Comparison of ENCODE assay signal across 8 cellular contexts in the genomic region with DNA sequence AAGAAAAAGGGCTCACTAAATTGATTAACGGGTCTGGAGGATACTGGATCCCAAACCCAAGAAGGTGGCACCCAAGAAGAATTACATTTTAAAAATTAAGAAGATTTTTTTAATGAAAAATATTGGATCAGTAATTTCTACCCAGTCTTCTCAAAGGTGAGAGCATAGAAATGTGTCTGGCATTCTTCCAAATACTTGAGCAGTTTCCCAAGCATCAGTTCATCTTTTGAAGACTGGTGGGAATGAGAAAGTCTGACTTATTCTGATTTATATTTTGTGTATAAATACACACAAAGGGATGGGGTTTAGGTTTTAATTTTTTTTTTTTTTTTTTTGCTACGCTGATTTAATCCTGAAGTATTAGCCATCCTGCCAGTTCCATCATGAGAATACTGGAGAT. TPM values are rescaled to one million over a fixed set of nuclear protein-coding genes. Genes with fewer than 3 reads are reported as not detected.
DNase-seq lines count a peak whose midpoint lies in the region; ATAC-seq, FAIRE-seq and TF ChIP-seq lines count a peak whose summit lies in the region.

No MANE protein-coding gene starts in this region.

- no peaks in the 10 kb centered on the region for H3K27me3 ChIP-seq in CD8-positive, alpha-beta memory T cell (ENCODE audit: insufficient read depth, low read length, poor library complexity, severe bottlenecking)
- no peaks in the 10 kb centered on the region for H3K27me3 ChIP-seq in Karpas-422 (ENCODE audit: low read length)
- H3K27me3 ChIP-seq in bronchial epithelial cell (ENCODE audit: control insufficient read depth, insufficient read depth, low read length): no peaks in the 10 kb centered on the region
- no peaks in the 10 kb centered on the region for H3K27me3 ChIP-seq in naive thymus-derived CD4-positive, alpha-beta T cell (ENCODE audit: control insufficient read depth in 2 of 2, insufficient read depth in 2 of 2, low read length in 2 of 2)

- no peaks in the 10 kb centered on the region for H3K27me3 Mint-ChIP-seq in CD8-positive, alpha-beta memory T cell
- H3K27me3 Mint-ChIP-seq in naive thymus-derived CD4-positive, alpha-beta T cell: no peaks in the 10 kb centered on the region

- H3K9ac ChIP-seq in Karpas-422 (ENCODE audit: low read length): peak overlapping the region; percentile 98

- TF ChIP-seq CTCF in bronchial epithelial cell (IDR thresholded peaks at IDR 0.05; ENCODE audit: insufficient read depth, low read length, severe bottlenecking) (no peak), omental fat pad (IDR thresholded peaks at IDR 0.05) (no peak)

- DNase-seq in CD8-positive, alpha-beta memory T cell: no peak
- peak; percentile 54 for DNase-seq in Karpas-422
- DNase-seq in bronchial epithelial cell (ENCODE audit: low read depth): no peak
- no peak for DNase-seq in naive thymus-derived CD4-positive, alpha-beta T cell
- DNase-seq in mesenteric fat pad (ENCODE audit: low spot score): no peak
- no peak for DNase-seq in left cardiac atrium
- DNase-seq in omental fat pad (ENCODE audit: low spot score): no peak

- peaks cover 8% of the 10 kb centered on the region; the same call in 1 of the 2 replicates for H4K20me1 ChIP-seq in Karpas-422 (ENCODE audit: insufficient read depth, low read depth, low read length)

- peak overlapping the region in 7 of 8 donors; percentile 3 to 97 (median 79) for H3K27ac Mint-ChIP-seq in CD8-positive, alpha-beta memory T cell
- peak overlapping the region in 3 of 9 donors; percentile 21 to 68 (median 40) for H3K27ac Mint-ChIP-seq in naive thymus-derived CD4-positive, alpha-beta T cell

- no peaks in the 10 kb centered on the region for H3K9me3 Mint-ChIP-seq in CD8-positive, alpha-beta memory T cell
- H3K9me3 Mint-ChIP-seq in naive thymus-derived CD4-positive, alpha-beta T cell: no peaks in the 10 kb centered on the region

- H3K9me2 ChIP-seq in Karpas-422 (replicated peaks; ENCODE audit: insufficient read depth, low read length): no peaks in the 10 kb centered on the region

- H2AFZ ChIP-seq in Karpas-422 (ENCODE audit: low read length): no peak overlapping the region

- H3K4me3 ChIP-seq in CD8-positive, alpha-beta memory T cell (ENCODE audit: low read length): no peak overlapping the region
- H3K4me3 ChIP-seq in Karpas-422 (ENCODE audit: low read length): peak overlapping the region; percentile 79
- peak overlapping the region; percentile 18 for H3K4me3 ChIP-seq in bronchial epithelial cell (ENCODE audit: low read depth, low read length)
- H3K4me3 ChIP-seq in naive thymus-derived CD4-positive, alpha-beta T cell (ENCODE audit: low read length): no peak overlapping the region

- peaks cover 92% of the 10 kb centered on the region for H3K79me2 ChIP-seq in Karpas-422 (ENCODE audit: low read length)

- H3K36me3 Mint-ChIP-seq in CD8-positive, alpha-beta memory T cell: peaks cover 0 to 47% (median 3%) of the 10 kb centered on the region in 3 donors
- H3K36me3 Mint-ChIP-seq in naive thymus-derived CD4-positive, alpha-beta T cell: peaks cover 0 to 38% (median 16%) of the 10 kb centered on the region in 5 donors

- peak overlapping the region; percentile 66 to 97 (median 92) for H3K4me3 Mint-ChIP-seq in CD8-positive, alpha-beta memory T cell
- H3K4me3 Mint-ChIP-seq in naive thymus-derived CD4-positive, alpha-beta T cell: peak overlapping the region in 8 of 10 donors; percentile 12 to 95 (median 56)

- H3K36me3 ChIP-seq in CD8-positive, alpha-beta memory T cell (ENCODE audit: insufficient read depth, low read length): no peaks in the 10 kb centered on the region
- H3K36me3 ChIP-seq in Karpas-422 (ENCODE audit: insufficient read depth, low read length) (peaks cover 29% of the 10 kb centered on the region), bronchial epithelial cell (ENCODE audit: control insufficient read depth, insufficient read depth, low read length) (peaks cover 4% of the 10 kb centered on the region)
- no peaks in the 10 kb centered on the region for H3K36me3 ChIP-seq in naive thymus-derived CD4-positive, alpha-beta T cell (ENCODE audit: control insufficient read depth in 2 of 3, insufficient read depth in 3 of 3, low read length in 3 of 3)

- H3K4me1 ChIP-seq in CD8-positive, alpha-beta memory T cell (ENCODE audit: insufficient read depth, low read length): peaks cover 34% of the 10 kb centered on the region
- peaks cover 47% of the 10 kb centered on the region for H3K4me1 ChIP-seq in Karpas-422 (ENCODE audit: low read length)
- H3K4me1 ChIP-seq in naive thymus-derived CD4-positive, alpha-beta T cell (ENCODE audit: control insufficient read depth in 2 of 2, insufficient read depth in 2 of 2, low read length in 2 of 2): peaks cover 27 to 34% of the 10 kb centered on the region in 2 donors

- POLR2A ChIA-PET in CD8-positive, alpha-beta memory T cell (lab: Charles Lee): interaction anchor here (0.7 kb wide), 1 partner anchor 26 kb away, joined by 4 read pairs; no protein-coding TSS in a partner anchor
- POLR2A ChIA-PET in naive thymus-derived CD4-positive, alpha-beta T cell (lab: Charles Lee): no interaction called here

- no peak for FAIRE-seq in bronchial epithelial cell (lab: Jason Lieb, UNC)

- no peak for ATAC-seq in naive thymus-derived CD4-positive, alpha-beta T cell
- ATAC-seq in GM21529 (IDR thresholded peaks at IDR 0.05; ENCODE audit: unreplicated experiment): no peak
- no peak for ATAC-seq in left cardiac atrium
- ATAC-seq in omental fat pad (ENCODE audit: low FRiP score): no peak

- no peaks in the 10 kb centered on the region for H3K9me3 ChIP-seq in CD8-positive, alpha-beta memory T cell (ENCODE audit: low read length)
- no peaks in the 10 kb centered on the region for H3K9me3 ChIP-seq in Karpas-422 (ENCODE audit: low read length)
- no peaks in the 10 kb centered on the region for H3K9me3 ChIP-seq in naive thymus-derived CD4-positive, alpha-beta T cell (ENCODE audit: control insufficient read depth in 2 of 3, low read length in 3 of 3)

- H3K4me2 ChIP-seq in Karpas-422 (ENCODE audit: low read depth, low read length, poor library complexity, severe bottlenecking): peak overlapping the region; percentile 93

- H3K4me1 Mint-ChIP-seq in CD8-positive, alpha-beta memory T cell: peaks cover 41 to 63% (median 63%) of the 10 kb centered on the region in 3 donors
- H3K4me1 Mint-ChIP-seq in naive thymus-derived CD4-positive, alpha-beta T cell: peaks cover 38 to 55% (median 48%) of the 10 kb centered on the region in 7 donors

- H3K27ac ChIP-seq in CD8-positive, alpha-beta memory T cell (ENCODE audit: low read depth, low read length): peak overlapping the region; percentile 90
- peak overlapping the region; percentile 97 for H3K27ac ChIP-seq in Karpas-422 (ENCODE audit: low read length)
- H3K27ac ChIP-seq in naive thymus-derived CD4-positive, alpha-beta T cell (ENCODE audit: low read depth, low read length): no peak overlapping the region

- CTCF ChIA-PET in CD8-positive, alpha-beta memory T cell (lab: Charles Lee): no interaction called here
- CTCF ChIA-PET in naive thymus-derived CD4-positive, alpha-beta T cell (lab: Charles Lee): no interaction called here

- intact Hi-C loops in naive thymus-derived CD4-positive, alpha-beta T cell (cut with micrococcal nuclease): no loop called here
- intact Hi-C loops in left cardiac atrium (cut with DNase I): no loop called here

RNA-seq across cellular contexts. Expression of a gene that starts 3.3 kb away (rescaled TPM):
- total RNA-seq in CD8-positive, alpha-beta memory T cell: 10 to 100 TPM; 29.2 to 31.8 TPM
- 11.9 TPM for polyA plus RNA-seq in CD8-positive, alpha-beta memory T cell
- 23.3 and 26.5 TPM in 2 replicates for total RNA-seq in Karpas-422 (2014; rRNA removed; shearing (Covaris generic); ENCODE audit: low replicate concordance)
- total RNA-seq in bronchial epithelial cell (8.6 and 10.3 TPM in 2 replicates), mesenteric fat pad (10.6 TPM), left cardiac atrium (10 to 100 TPM in 1 of 2 donors, 1 to 10 TPM in 1; 9.0 to 11.1 TPM), omental fat pad (10 to 100 TPM in 1 of 4 donors, 1 to 10 TPM in 3; 5.8 to 12.3 (median 7.3) TPM)
- 10 to 100 TPM in 4 of 5 experiments, 1 to 10 TPM in 1; 4.9 to 41.0 (median 13.1) TPM for total RNA-seq in naive thymus-derived CD4-positive, alpha-beta T cell
- polyA plus RNA-seq in naive thymus-derived CD4-positive, alpha-beta T cell: 10 to 100 TPM in 1 of 2 donors, 1 to 10 TPM in 1; 5.4 to 13.3 TPM

RNA-seq across cellular contexts. Expression of a gene that starts 3.5 kb away (rescaled TPM):
- 100 to 1,000 TPM; 174 to 191 TPM for total RNA-seq in CD8-positive, alpha-beta memory T cell
- 89.0 TPM for polyA plus RNA-seq in CD8-positive, alpha-beta memory T cell
- total RNA-seq in Karpas-422 (2014; rRNA removed; shearing (Covaris generic); ENCODE audit: low replicate concordance): 195 and 298 TPM in 2 replicates
- total RNA-seq in bronchial epithelial cell (96.5 and 152 TPM in 2 replicates), mesenteric fat pad (97.6 TPM), left cardiac atrium (10 to 100 TPM; 46.7 to 48.2 TPM), omental fat pad (100 to 1,000 TPM; 101 to 232 (median 110) TPM)
- 100 to 1,000 TPM in 1 of 5 experiments, 10 to 100 TPM in 4; 41.4 to 148 (median 61.9) TPM for total RNA-seq in naive thymus-derived CD4-positive, alpha-beta T cell
- 10 to 100 TPM; 40.2 to 68.0 TPM for polyA plus RNA-seq in naive thymus-derived CD4-positive, alpha-beta T cell

Comparison
In these comparisons a context has a peak if more than half of its experiments do, and no peak if none do; other contexts are left out.
1. H3K4me3 ChIP-seq: peak in Karpas-422 (single experiment) and bronchial epithelial cell (single experiment); none in CD8-positive, alpha-beta memory T cell (single experiment) and naive thymus-derived CD4-positive, alpha-beta T cell (single experiment).